ENCODE assay signal across 29 cellular contexts in genomic region chr4:121702136-121702535, GRCh38.
"Had no signal": no experiment of that assay in that cellular context is flagged by ENCODE, and none has a peak within 500 bp of the region (broad histone marks: within the 10 kb centered on the region; RNA-seq: fewer than 3 reads in every experiment).

No MANE protein-coding gene starts in this region.

- H3K36me3 Mint-ChIP-seq: stimulated activated memory B cell treated with anti-CD40 and anti-IgM and Interleukin-4, amounts not matched to agents 10 μg/mL and 1 μg/mL and 100 μg/mL, for 72 hours; stimulated activated naive B cell treated with anti-CD40 and anti-IgM and Interleukin-4, amounts not matched to agents 10 μg/mL and 1 μg/mL and 100 μg/mL, for 72 hours; type B pancreatic cell had no signal

- H3K9me3 Mint-ChIP-seq: stimulated activated effector memory CD8-positive, alpha-beta T cell treated with anti-CD3 and anti-CD28 coated beads, Interleukin-12 subunit alpha, Interleukin-12 subunit beta, amount 100 ng/mL, for 72 hours; stimulated activated memory B cell treated with anti-CD40 and anti-IgM and Interleukin-4, amounts not matched to agents 10 μg/mL and 1 μg/mL and 100 μg/mL, for 72 hours; stimulated activated naive B cell treated with anti-CD40 and anti-IgM and Interleukin-4, amounts not matched to agents 10 μg/mL and 1 μg/mL and 100 μg/mL, for 72 hours; stimulated activated naive CD8-positive, alpha-beta T cell treated with anti-CD3 and anti-CD28 coated beads, Interleukin-15, amount 100 ng/mL, for 72 hours; stimulated activated naive CD8-positive, alpha-beta T cell treated with anti-CD3 and anti-CD28 coated beads, Interleukin-15, Interleukin-2, amounts not matched to agents 100 ng/mL and 50 ng/mL, for 24 hours; type B pancreatic cell had no signal

- ATAC-seq: stimulated activated effector memory CD8-positive, alpha-beta T cell treated with anti-CD3 and anti-CD28 coated beads, Interleukin-12 subunit alpha, Interleukin-12 subunit beta, amount 100 ng/mL, for 72 hours; stimulated activated memory B cell treated with anti-CD40 and anti-IgM and Interleukin-4, amounts not matched to agents 10 μg/mL and 1 μg/mL and 100 μg/mL, for 72 hours; stimulated activated naive B cell treated with anti-CD40 and anti-IgM and Interleukin-4, amounts not matched to agents 10 μg/mL and 1 μg/mL and 100 μg/mL, for 72 hours; stimulated activated naive CD8-positive, alpha-beta T cell treated with anti-CD3 and anti-CD28 coated beads, Interleukin-15, amount 100 ng/mL, for 72 hours; stimulated activated naive CD8-positive, alpha-beta T cell treated with anti-CD3 and anti-CD28 coated beads, Interleukin-15, Interleukin-2, amounts not matched to agents 100 U/mL and 50 U/mL, for 24 hours; upper lobe of right lung had no signal

- FAIRE-seq: urothelium cell line had no signal

- H3K4me3 Mint-ChIP-seq: stimulated activated effector memory CD8-positive, alpha-beta T cell treated with anti-CD3 and anti-CD28 coated beads, Interleukin-12 subunit alpha, Interleukin-12 subunit beta, amount 100 ng/mL, for 72 hours; stimulated activated memory B cell treated with anti-CD40 and anti-IgM and Interleukin-4, amounts not matched to agents 10 μg/mL and 1 μg/mL and 100 μg/mL, for 72 hours; stimulated activated naive B cell treated with anti-CD40 and anti-IgM and Interleukin-4, amounts not matched to agents 10 μg/mL and 1 μg/mL and 100 μg/mL, for 72 hours; stimulated activated naive CD8-positive, alpha-beta T cell treated with anti-CD3 and anti-CD28 coated beads, Interleukin-15, amount 100 ng/mL, for 72 hours; stimulated activated naive CD8-positive, alpha-beta T cell treated with anti-CD3 and anti-CD28 coated beads, Interleukin-15, Interleukin-2, amounts not matched to agents 100 ng/mL and 50 ng/mL, for 24 hours; type B pancreatic cell had no signal

- H3K9me3 ChIP-seq: suprapubic skin, testis, thoracic aorta, thyroid gland, tibial artery, transverse colon, upper lobe of left lung, upper lobe of right lung, uterus, vagina had no signal

- DNase-seq: stimulated activated CD4-positive, alpha-beta T cell treated with anti-CD3 and anti-CD28 coated beads, Interleukin-2, amount 100 ng/mL, for 48 hours; stimulated activated CD4-positive, alpha-beta T cell treated with anti-CD3 and anti-CD28 coated beads, Interleukin-4, amount 100 ng/mL, for 1 hour; stimulated activated CD4-positive, alpha-beta T cell treated with anti-CD3 and anti-CD28 coated beads, Interleukin-4, amount 100 ng/mL, for 24 hours; stimulated activated CD4-positive, alpha-beta T cell treated with anti-CD3 and anti-CD28 coated beads, Interleukin-4, amount 100 ng/mL, for 4 hours; stimulated activated CD8-positive, alpha-beta memory T cell treated with anti-CD3 and anti-CD28 coated beads, Interleukin-4, amount 100 ng/mL, for 48 hours; stimulated activated naive B cell treated with anti-CD40 and anti-IgM and Interleukin-4, amounts not matched to agents 10 μg/mL and 1 μg/mL and 100 μg/mL, for 72 hours; stimulated activated naive CD4-positive, alpha-beta T cell; stimulated activated naive CD4-positive, alpha-beta T cell treated with Interleukin-2 at 50 U/mL for 16 hours; stimulated activated naive CD8-positive, alpha-beta T cell treated with anti-CD3 and anti-CD28 coated beads, Interleukin-15, amount 100 ng/mL, for 72 hours; stimulated activated naive CD8-positive, alpha-beta T cell treated with anti-CD3 and anti-CD28 coated beads, Interleukin-15, Interleukin-2, amounts not matched to agents 100 U/mL and 50 U/mL, for 24 hours; stomach; substantia nigra; testis; thyroid gland; tibial artery; transverse colon; trophoblast cell; upper lobe of left lung; upper lobe of right lung; uterus had no signal

- H3K27me3 ChIP-seq: stomach, suprapubic skin, testis, thyroid gland, tibial artery, tibial nerve, transverse colon, upper lobe of left lung, upper lobe of right lung, uterus, vagina had no signal

- H3K27ac Mint-ChIP-seq: stimulated activated effector memory CD8-positive, alpha-beta T cell treated with anti-CD3 and anti-CD28 coated beads, Interleukin-12 subunit alpha, Interleukin-12 subunit beta, amount 100 ng/mL, for 72 hours; stimulated activated memory B cell treated with anti-CD40 and anti-IgM and Interleukin-4, amounts not matched to agents 10 μg/mL and 1 μg/mL and 100 μg/mL, for 72 hours; stimulated activated naive B cell treated with anti-CD40 and anti-IgM and Interleukin-4, amounts not matched to agents 10 μg/mL and 1 μg/mL and 100 μg/mL, for 72 hours; stimulated activated naive CD8-positive, alpha-beta T cell treated with anti-CD3 and anti-CD28 coated beads, Interleukin-15, amount 100 ng/mL, for 72 hours; stimulated activated naive CD8-positive, alpha-beta T cell treated with anti-CD3 and anti-CD28 coated beads, Interleukin-15, Interleukin-2, amounts not matched to agents 100 ng/mL and 50 ng/mL, for 24 hours; type B pancreatic cell had no signal

- H3K4me3 ChIP-seq: stomach, suprapubic skin, testis, thoracic aorta, thyroid gland, tibial artery, tibial nerve, transverse colon, upper lobe of left lung, upper lobe of right lung, uterus, vagina had no signal

- H3K36me3 ChIP-seq: stomach, suprapubic skin, thoracic aorta, thyroid gland, tibial artery, tibial nerve, transverse colon, upper lobe of left lung, upper lobe of right lung, uterus, vagina had no signal

- H3K4me1 ChIP-seq: testis, uterus had no signal

- H3K27ac ChIP-seq: stomach, suprapubic skin, testis, thoracic aorta, thyroid gland, tibial artery, tibial nerve, transverse colon, upper lobe of left lung, upper lobe of right lung, uterus, vagina had no signal
